In the genomic region with DNA sequence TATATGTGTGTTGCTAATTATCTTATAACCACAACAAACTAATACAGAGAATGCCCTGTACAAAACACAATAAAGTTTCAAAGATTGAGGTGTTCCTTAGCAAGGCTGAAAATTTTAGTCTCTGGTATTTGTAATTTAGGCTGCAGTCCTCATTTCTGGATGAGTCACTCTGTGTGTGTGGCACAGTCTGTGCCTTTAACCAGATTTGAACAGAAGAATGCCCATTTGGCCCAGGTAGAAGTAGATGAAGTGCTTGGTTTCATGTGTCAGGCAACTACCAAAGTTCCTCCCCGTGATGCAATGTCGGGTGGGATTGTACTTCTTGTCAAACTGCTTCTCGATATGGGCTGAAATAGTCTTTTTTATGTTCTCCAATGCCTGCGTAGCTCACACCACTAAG, we compare ENCODE assay signal across 13 cellular contexts.
"Had no signal": no experiment of that assay in that cellular context is flagged by ENCODE, and none has a peak within 500 bp of the region (broad histone marks: within the 10 kb centered on the region; RNA-seq: fewer than 3 reads in every experiment).

No MANE protein-coding gene starts in this region.

- H3K9me3 ChIP-seq: gastroesophageal sphincter, thoracic aorta had no signal

- H3K4me3 ChIP-seq: gastroesophageal sphincter, stomach, thoracic aorta had no signal

- H3K27ac ChIP-seq: gastroesophageal sphincter, stomach, thoracic aorta had no signal

- H3K4me1 ChIP-seq: gastroesophageal sphincter, stomach had no signal

- ATAC-seq: gastroesophageal sphincter, left ventricle myocardium superior, sciatic nerve had no signal

- DNase-seq: activated naive CD4-positive, alpha-beta T cell treated with Interleukin-2 at 50 U/mL for 16 hours; activated T-cell treated with anti-CD3 and anti-CD28 coated beads for 4 hours; kidney; left ventricle myocardium superior; nephron progenitor cell; stimulated activated CD4-positive, alpha-beta T cell treated with anti-CD3 and anti-CD28 coated beads, Interleukin-1b, Interleukin-23, amount 100 ng/mL, for 48 hours; stomach; T-helper 9 cell had no signal

- FAIRE-seq: astrocyte, colon, kidney had no signal

- H3K27me3 ChIP-seq: gastroesophageal sphincter, stomach had no signal

- H3K36me3 ChIP-seq: gastroesophageal sphincter, stomach, thoracic aorta had no signal
